Comparison of ENCODE assay signal across 10 cellular contexts in the genomic region with DNA sequence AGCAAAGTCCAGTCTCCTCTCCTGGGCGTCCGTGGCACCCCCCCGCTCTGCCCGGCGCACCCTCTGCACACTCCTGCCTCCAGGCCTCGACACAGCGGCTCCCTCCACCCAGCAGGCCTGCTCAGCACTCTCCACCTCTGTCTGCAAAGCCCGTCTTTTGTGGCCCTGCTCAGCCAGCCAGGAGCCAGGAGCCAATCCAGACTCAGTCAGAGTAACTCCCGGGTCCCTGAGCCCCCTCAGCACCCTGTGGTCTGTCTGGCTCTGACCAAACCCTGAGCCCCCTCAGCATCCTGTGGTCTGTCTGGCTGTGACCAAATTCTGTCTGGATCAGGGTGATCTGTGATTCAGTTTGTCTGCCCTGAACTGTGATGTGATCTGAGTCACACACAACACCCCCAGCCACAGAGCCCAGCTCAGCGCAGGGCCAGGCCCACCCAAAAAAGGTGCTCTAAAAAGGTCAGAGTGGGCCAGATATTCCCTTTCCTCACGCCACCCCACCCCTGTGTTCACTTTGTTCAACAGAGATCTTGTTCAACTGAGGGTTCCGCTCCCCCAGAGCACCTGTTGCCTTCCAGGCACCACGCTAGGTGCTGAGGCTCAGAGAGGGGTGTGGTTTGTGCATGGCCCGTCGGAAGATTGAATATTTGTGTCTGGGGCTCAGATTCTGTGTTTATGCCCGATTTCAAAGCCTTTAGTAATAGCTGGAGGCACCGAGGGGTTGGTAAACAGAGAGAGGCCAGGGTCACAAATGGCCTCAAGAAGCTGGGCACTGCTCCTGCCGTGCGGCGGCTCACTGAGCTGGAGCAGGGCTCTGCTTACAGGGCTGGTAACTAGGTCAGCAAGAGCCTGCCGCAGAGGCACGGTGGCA. TPM values are rescaled to one million over a fixed set of nuclear protein-coding genes. Genes with fewer than 3 reads are reported as not detected.
DNase-seq lines count a peak whose midpoint lies in the region; ATAC-seq, FAIRE-seq and TF ChIP-seq lines count a peak whose summit lies in the region.
"Had no signal": no experiment of that assay in that cellular context is flagged by ENCODE, and none has a peak within 500 bp of the region (broad histone marks: within the 10 kb centered on the region; RNA-seq: fewer than 3 reads in every experiment).

No MANE protein-coding gene starts in this region.

- intact Hi-C loops in thyroid gland (cut with DNase I): no loop called here

- in situ Hi-C loops in G401 (cut with HindIII; ENCODE audit: low sequenced_read_pairs): no loop called here

- no peaks in the 10 kb centered on the region for H3K36me3 ChIP-seq in bronchial epithelial cell (ENCODE audit: control insufficient read depth, insufficient read depth, low read length)
- H3K36me3 ChIP-seq in thyroid gland: no peaks in the 10 kb centered on the region

- no peaks in the 10 kb centered on the region for H3K27me3 ChIP-seq in bronchial epithelial cell (ENCODE audit: control insufficient read depth, insufficient read depth, low read length)
- no peaks in the 10 kb centered on the region for H3K27me3 ChIP-seq in thyroid gland

- no peak overlapping the region for H3K4me3 ChIP-seq in bronchial epithelial cell (ENCODE audit: low read depth, low read length)
- no peak overlapping the region for H3K4me3 ChIP-seq in thyroid gland (replicated peaks in 1 of 3)
- H3K4me3 ChIP-seq: coronary artery had no signal

- TF ChIP-seq CTCF in bronchial epithelial cell (IDR thresholded peaks at IDR 0.05; ENCODE audit: insufficient read depth, low read length, severe bottlenecking) (no peak), thyroid gland (IDR thresholded peaks at IDR 0.05) (no peak)

- H3K9me3 ChIP-seq in thyroid gland: no peaks in the 10 kb centered on the region

- 68 to 69% methylated on average over 21 to 22 of the region's 22 CpGs for WGBS in thyroid gland, 2 donors

- no peak for ATAC-seq in HG02678 (IDR thresholded peaks at IDR 0.05; ENCODE audit: unreplicated experiment)

- no peak for TF ChIP-seq POLR2A in thyroid gland (IDR thresholded peaks at IDR 0.05)

- no peaks in the 10 kb centered on the region for H3K4me1 ChIP-seq in thyroid gland

- H3K27ac ChIP-seq in thyroid gland: no peak overlapping the region
- H3K27ac ChIP-seq: coronary artery had no signal

- no peak for FAIRE-seq in bronchial epithelial cell (lab: Jason Lieb, UNC)

- peak; percentile 74 for DNase-seq in G401 (ENCODE audit: low spot score)
- DNase-seq in T1000 (lab: John Stamatoyannopoulos, UW): peak; percentile 29
- peak; percentile 52 for DNase-seq in bronchial epithelial cell (ENCODE audit: low read depth)
- DNase-seq in retina: peak; percentile 60
- DNase-seq in OCI-M2 (lab: John Stamatoyannopoulos, UW; ENCODE audit: unreplicated experiment): no peak
- DNase-seq in OCI-M1 (lab: John Stamatoyannopoulos, UW): no peak
- DNase-seq in thyroid gland: no peak
- DNase-seq: NCI-H748 treated with DMSO at 0.1 percent for 48 hours had no signal

RNA-seq across cellular contexts. Expression of a gene that starts 5.9 kb away (rescaled TPM):
- total RNA-seq in G401 (2014; rRNA removed; shearing (Covaris generic)): 24.7 and 29.6 TPM in 2 replicates
- total RNA-seq in bronchial epithelial cell (17.1 and 21.9 TPM in 2 replicates), thyroid gland (10 to 100 TPM in 3 of 4 donors, 1 to 10 TPM in 1; 5.5 to 31.9 (median 19.4) TPM)

RNA-seq across cellular contexts. Expression of a gene that starts 50.9 kb away (rescaled TPM):
- total RNA-seq in G401 (2014; rRNA removed; shearing (Covaris generic)): 12.9 and 39.6 TPM in 2 replicates
- total RNA-seq in bronchial epithelial cell: 8.2 and 13.7 TPM in 2 replicates
- total RNA-seq in thyroid gland: 100 to 1,000 TPM in 1 of 4 donors, 10 to 100 TPM in 3; 28.4 to 265 (median 36.1) TPM

Comparison
In these comparisons a context has a peak if more than half of its experiments do, and no peak if none do; other contexts are left out.
1. DNase-seq: peak in G401 (single experiment), T1000 (single experiment), bronchial epithelial cell (single experiment) and retina (single experiment); none in OCI-M2 (single experiment), OCI-M1 (single experiment) and thyroid gland (0 of 2).